Comparison of ENCODE assay signal across 12 cellular contexts in the genomic region with DNA sequence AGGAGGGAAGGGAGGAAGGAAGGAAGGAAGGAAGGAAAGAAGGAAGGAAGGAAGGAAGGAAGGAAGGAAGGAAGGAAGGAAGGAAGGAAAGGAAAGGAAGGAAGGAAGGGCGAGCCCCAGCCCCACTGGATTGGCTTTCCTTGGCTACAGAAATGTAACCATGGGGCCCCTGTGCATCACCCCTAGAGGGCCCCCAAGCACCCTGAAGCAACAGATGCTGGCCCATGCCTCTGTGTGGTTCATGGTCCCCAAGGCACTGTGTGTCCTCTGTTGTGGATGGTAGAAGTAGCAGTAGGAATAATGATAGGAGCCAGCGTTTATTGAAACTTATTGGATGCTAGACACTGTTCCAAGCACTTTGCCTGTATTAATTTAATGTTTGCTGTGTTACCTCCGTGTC.
DNase-seq lines count a peak whose midpoint lies in the region; ATAC-seq and TF ChIP-seq lines count a peak whose summit lies in the region.
"Had no signal": no experiment of that assay in that cellular context is flagged by ENCODE, and none has a peak within 500 bp of the region (broad histone marks: within the 10 kb centered on the region; RNA-seq: fewer than 3 reads in every experiment).

No MANE protein-coding gene starts in this region.

- no peaks in the 10 kb centered on the region for H3K9me3 Mint-ChIP-seq in activated CD4-positive, alpha-beta T cell treated with anti-CD3 and anti-CD28 coated beads for 36 hours (ENCODE audit: low read depth)
- H3K9me3 Mint-ChIP-seq in activated CD4-positive, alpha-beta T cell treated with anti-CD3 and anti-CD28 coated beads, Interleukin-2, amount 10 ng/mL, durations not matched to agents 7 days and 5 days = no peaks in the 10 kb centered on the region
- H3K9me3 Mint-ChIP-seq in stimulated activated memory B cell treated with anti-CD40 and anti-IgM and Interleukin-4, amounts not matched to agents 10 μg/mL and 1 μg/mL and 100 μg/mL, for 72 hours = peaks cover 3% of the 10 kb centered on the region

- no peaks in the 10 kb centered on the region for H3K4me1 ChIP-seq in Loucy (ENCODE audit: insufficient read depth, low read length, poor library complexity, severe bottlenecking)
- H3K4me1 ChIP-seq: upper lobe of left lung had no signal

- H3K9me2 ChIP-seq in Loucy (replicated peaks; ENCODE audit: low read depth, low read length) = no peaks in the 10 kb centered on the region

- no peak overlapping the region for H2AFZ ChIP-seq in Loucy (ENCODE audit: low read length)

- CTCF ChIA-PET in activated CD4-positive, alpha-beta T cell treated with anti-CD3 and anti-CD28 coated beads for 36 hours (lab: Charles Lee) = no interaction called here
- CTCF ChIA-PET in activated CD4-positive, alpha-beta T cell treated with anti-CD3 and anti-CD28 coated beads, Interleukin-2, amount 10 ng/mL, durations not matched to agents 7 days and 5 days (lab: Charles Lee) = no interaction called here

- H3K4me2 ChIP-seq in Loucy (ENCODE audit: low read depth, low read length, poor library complexity, severe bottlenecking) = no peak overlapping the region
- H3K4me2 ChIP-seq: BLaER1 had no signal

- H3K4me3 ChIP-seq in Loucy (ENCODE audit: low read length, poor library complexity, severe bottlenecking) = no peak overlapping the region
- H3K4me3 ChIP-seq in brain microvascular endothelial cell (ENCODE audit: low read depth, low read length) = no peak overlapping the region
- H3K4me3 ChIP-seq: BLaER1, upper lobe of left lung had no signal

- H4K20me1 ChIP-seq in Loucy (ENCODE audit: insufficient read depth, low read length, poor library complexity, severe bottlenecking) = no peaks in the 10 kb centered on the region
- H4K20me1 ChIP-seq: BLaER1 had no signal

- H3K27me3 Mint-ChIP-seq in activated CD4-positive, alpha-beta T cell treated with anti-CD3 and anti-CD28 coated beads for 36 hours = peaks cover 4% of the 10 kb centered on the region
- peaks cover 2% of the 10 kb centered on the region for H3K27me3 Mint-ChIP-seq in activated CD4-positive, alpha-beta T cell treated with anti-CD3 and anti-CD28 coated beads, Interleukin-2, amount 10 ng/mL, durations not matched to agents 7 days and 5 days
- H3K27me3 Mint-ChIP-seq in stimulated activated memory B cell treated with anti-CD40 and anti-IgM and Interleukin-4, amounts not matched to agents 10 μg/mL and 1 μg/mL and 100 μg/mL, for 72 hours = peaks cover 21% of the 10 kb centered on the region
- H3K27me3 Mint-ChIP-seq in T-helper 17 cell = peaks cover 29% of the 10 kb centered on the region

- no peaks in the 10 kb centered on the region for H3K36me3 Mint-ChIP-seq in activated CD4-positive, alpha-beta T cell treated with anti-CD3 and anti-CD28 coated beads for 36 hours (ENCODE audit: low read depth)
- no peaks in the 10 kb centered on the region for H3K36me3 Mint-ChIP-seq in activated CD4-positive, alpha-beta T cell treated with anti-CD3 and anti-CD28 coated beads, Interleukin-2, amount 10 ng/mL, durations not matched to agents 7 days and 5 days (ENCODE audit: low read depth)
- no peaks in the 10 kb centered on the region for H3K36me3 Mint-ChIP-seq in stimulated activated memory B cell treated with anti-CD40 and anti-IgM and Interleukin-4, amounts not matched to agents 10 μg/mL and 1 μg/mL and 100 μg/mL, for 72 hours
- no peaks in the 10 kb centered on the region for H3K36me3 Mint-ChIP-seq in T-helper 17 cell (ENCODE audit: low read depth)

- H3F3A ChIP-seq in Loucy (ENCODE audit: low read depth) = no peaks in the 10 kb centered on the region

- H3K4me3 Mint-ChIP-seq in activated CD4-positive, alpha-beta T cell treated with anti-CD3 and anti-CD28 coated beads for 36 hours = no peak overlapping the region
- H3K4me3 Mint-ChIP-seq in activated CD4-positive, alpha-beta T cell treated with anti-CD3 and anti-CD28 coated beads, Interleukin-2, amount 10 ng/mL, durations not matched to agents 7 days and 5 days = no peak overlapping the region
- H3K4me3 Mint-ChIP-seq in stimulated activated memory B cell treated with anti-CD40 and anti-IgM and Interleukin-4, amounts not matched to agents 10 μg/mL and 1 μg/mL and 100 μg/mL, for 72 hours = no peak overlapping the region
- H3K4me3 Mint-ChIP-seq in T-helper 17 cell = no peak overlapping the region
- H3K4me3 Mint-ChIP-seq: naive B cell had no signal

- peak; percentile 65 for TF ChIP-seq CTCF in Loucy (conservative IDR thresholded peaks at IDR 0.05; ENCODE audit: low read length)
- TF ChIP-seq CTCF in brain microvascular endothelial cell (IDR thresholded peaks at IDR 0.05; ENCODE audit: low read depth, low read length, missing control alignments) = peak; percentile 60

- H3K4me1 Mint-ChIP-seq in activated CD4-positive, alpha-beta T cell treated with anti-CD3 and anti-CD28 coated beads for 36 hours = no peaks in the 10 kb centered on the region
- no peaks in the 10 kb centered on the region for H3K4me1 Mint-ChIP-seq in activated CD4-positive, alpha-beta T cell treated with anti-CD3 and anti-CD28 coated beads, Interleukin-2, amount 10 ng/mL, durations not matched to agents 7 days and 5 days
- H3K4me1 Mint-ChIP-seq in stimulated activated memory B cell treated with anti-CD40 and anti-IgM and Interleukin-4, amounts not matched to agents 10 μg/mL and 1 μg/mL and 100 μg/mL, for 72 hours = no peaks in the 10 kb centered on the region
- H3K4me1 Mint-ChIP-seq in T-helper 17 cell = peaks cover 2% of the 10 kb centered on the region
- H3K4me1 Mint-ChIP-seq: naive B cell had no signal

- H3K9me3 ChIP-seq in Loucy (ENCODE audit: insufficient read depth, low read depth, low read length) = peaks cover 5% of the 10 kb centered on the region; the same call in 1 of the 2 replicates
- H3K9me3 ChIP-seq in T-helper 17 cell (ENCODE audit: control insufficient read depth, low read length, poor library complexity, severe bottlenecking) = no peaks in the 10 kb centered on the region

- no peak overlapping the region for H3K9ac ChIP-seq in Loucy (ENCODE audit: low read depth, low read length, poor library complexity, severe bottlenecking)
- H3K9ac ChIP-seq: BLaER1 had no signal

- no peaks in the 10 kb centered on the region for H3K79me2 ChIP-seq in Loucy (ENCODE audit: insufficient read depth, low read length)

- intact Hi-C loops in activated CD4-positive, alpha-beta T cell treated with anti-CD3 and anti-CD28 coated beads for 36 hours (cut with DNase I, micrococcal nuclease) = no loop called here

- H3K36me3 ChIP-seq in Loucy (ENCODE audit: insufficient read depth, low read length) = no peaks in the 10 kb centered on the region
- peaks cover 13% of the 10 kb centered on the region for H3K36me3 ChIP-seq in brain microvascular endothelial cell (replicated peaks)
- H3K36me3 ChIP-seq: BLaER1, upper lobe of left lung had no signal

- no peak overlapping the region for H3K27ac Mint-ChIP-seq in activated CD4-positive, alpha-beta T cell treated with anti-CD3 and anti-CD28 coated beads for 36 hours
- no peak overlapping the region for H3K27ac Mint-ChIP-seq in activated CD4-positive, alpha-beta T cell treated with anti-CD3 and anti-CD28 coated beads, Interleukin-2, amount 10 ng/mL, durations not matched to agents 7 days and 5 days
- no peak overlapping the region for H3K27ac Mint-ChIP-seq in stimulated activated memory B cell treated with anti-CD40 and anti-IgM and Interleukin-4, amounts not matched to agents 10 μg/mL and 1 μg/mL and 100 μg/mL, for 72 hours
- H3K27ac Mint-ChIP-seq in T-helper 17 cell = no peak overlapping the region
- H3K27ac Mint-ChIP-seq: naive B cell had no signal

- no peaks in the 10 kb centered on the region for H3K27me3 ChIP-seq in Loucy (ENCODE audit: insufficient read depth, low read length, poor library complexity, severe bottlenecking)
- no peaks in the 10 kb centered on the region for H3K27me3 ChIP-seq in brain microvascular endothelial cell (replicated peaks)
- H3K27me3 ChIP-seq: upper lobe of left lung had no signal

- ATAC-seq in activated CD4-positive, alpha-beta T cell treated with anti-CD3 and anti-CD28 coated beads for 36 hours = no peak
- peak; percentile 60 for ATAC-seq in stimulated activated memory B cell treated with anti-CD40 and anti-IgM and Interleukin-4, amounts not matched to agents 10 μg/mL and 1 μg/mL and 100 μg/mL, for 72 hours
- ATAC-seq in T-helper 17 cell = no peak
- ATAC-seq in GM21723 (IDR thresholded peaks at IDR 0.05; ENCODE audit: unreplicated experiment) = no peak

- H3K27ac ChIP-seq in brain microvascular endothelial cell = no peak overlapping the region
- H3K27ac ChIP-seq: BLaER1, upper lobe of left lung had no signal

- in situ Hi-C loops in brain microvascular endothelial cell (cut with HindIII; ENCODE audit: low pct_ligation_motif_present, low sequenced_read_pairs) = no loop called here

- DNase-seq in activated CD4-positive, alpha-beta T cell treated with anti-CD3 and anti-CD28 coated beads for 36 hours = peak; percentile 24
- no peak for DNase-seq in activated CD4-positive, alpha-beta T cell treated with anti-CD3 and anti-CD28 coated beads, Interleukin-2, amount 10 ng/mL, durations not matched to agents 7 days and 5 days
- DNase-seq in brain microvascular endothelial cell (no peak), T-helper 17 cell (no peak)
- DNase-seq in activated effector memory CD4-positive, alpha-beta T cell treated with anti-CD3 and anti-CD28 coated beads, Interleukin-2, amount 50 U/mL, for 16 hours = no peak
- DNase-seq: activated CD4-positive, alpha-beta T cell treated with anti-CD3 and anti-CD28 coated beads, Interleukin-2, amount 50 U/mL, for 1 hour; naive B cell; upper lobe of left lung had no signal

- POLR2A ChIA-PET in activated CD4-positive, alpha-beta T cell treated with anti-CD3 and anti-CD28 coated beads for 36 hours (lab: Charles Lee) = no interaction called here
- POLR2A ChIA-PET in activated CD4-positive, alpha-beta T cell treated with anti-CD3 and anti-CD28 coated beads, Interleukin-2, amount 10 ng/mL, durations not matched to agents 7 days and 5 days (lab: Charles Lee) = interaction anchor here (0.6 kb wide), 1 partner anchor 1122 kb away, joined by 4 read pairs; no protein-coding TSS in a partner anchor
